ENCODE assay signal across 11 cellular contexts in genomic region chr12:63814146-63814774, GRCh38. TPM values are rescaled to one million over a fixed set of nuclear protein-coding genes. Genes with fewer than 3 reads are reported as not detected.
DNase-seq lines count a peak whose midpoint lies in the region; ATAC-seq, FAIRE-seq and TF ChIP-seq lines count a peak whose summit lies in the region.
"Had no signal": no experiment of that assay in that cellular context is flagged by ENCODE, and none has a peak within 500 bp of the region (broad histone marks: within the 10 kb centered on the region; RNA-seq: fewer than 3 reads in every experiment).

No MANE protein-coding gene starts in this region.

- ATAC-seq in GM18867 (IDR thresholded peaks at IDR 0.05; ENCODE audit: unreplicated experiment) (peak; percentile 40), GM21423 (IDR thresholded peaks at IDR 0.05; ENCODE audit: unreplicated experiment) (peak; percentile 38), HG03159 (IDR thresholded peaks at IDR 0.05; ENCODE audit: unreplicated experiment) (peak; percentile 44)
- peak; percentile 27 for ATAC-seq in activated CD8-positive, alpha-beta T cell treated with anti-CD3 and anti-CD28 coated beads, Interleukin-2, amount 10 ng/mL, durations not matched to agents 7 days and 5 days

- TF ChIP-seq CTCF in RWPE1 (conservative IDR thresholded peaks at IDR 0.05; ENCODE audit: low read depth) = no peak

- H3K27ac ChIP-seq in RWPE1 = no peak overlapping the region

- H3K27ac Mint-ChIP-seq in activated CD8-positive, alpha-beta T cell treated with anti-CD3 and anti-CD28 coated beads, Interleukin-2, amount 10 ng/mL, durations not matched to agents 7 days and 5 days = no peak overlapping the region

- H3K4me3 Mint-ChIP-seq in activated CD8-positive, alpha-beta T cell treated with anti-CD3 and anti-CD28 coated beads, Interleukin-2, amount 10 ng/mL, durations not matched to agents 7 days and 5 days = no peak overlapping the region

- CTCF ChIA-PET in activated CD8-positive, alpha-beta T cell treated with anti-CD3 and anti-CD28 coated beads, Interleukin-2, amount 10 ng/mL, durations not matched to agents 7 days and 5 days (lab: Charles Lee) = interaction anchor here (1.2 to 5.0 kb wide), 3 partner anchors 12 to 25 kb away, joined by 3 to 18 read pairs (median 5); no protein-coding TSS in a partner anchor
- CTCF ChIA-PET in RWPE1 (lab: Yijun Ruan, JAX) = no interaction called here

- H3K9me3 Mint-ChIP-seq in activated CD8-positive, alpha-beta T cell treated with anti-CD3 and anti-CD28 coated beads, Interleukin-2, amount 10 ng/mL, durations not matched to agents 7 days and 5 days (ENCODE audit: insufficient read depth) = no peaks in the 10 kb centered on the region

- H3K4me1 Mint-ChIP-seq in activated CD8-positive, alpha-beta T cell treated with anti-CD3 and anti-CD28 coated beads, Interleukin-2, amount 10 ng/mL, durations not matched to agents 7 days and 5 days (ENCODE audit: low read depth) = peaks cover 17% of the 10 kb centered on the region

- no peaks in the 10 kb centered on the region for H3K27me3 Mint-ChIP-seq in activated CD8-positive, alpha-beta T cell treated with anti-CD3 and anti-CD28 coated beads, Interleukin-2, amount 10 ng/mL, durations not matched to agents 7 days and 5 days (ENCODE audit: low read depth)

- DNase-seq in activated CD8-positive, alpha-beta T cell treated with anti-CD3 and anti-CD28 coated beads, Interleukin-2, amount 10 ng/mL, durations not matched to agents 7 days and 5 days = no peak
- no peak for DNase-seq in DMS79 treated with DMSO at 0.1 percent for 48 hours (lab: John Stamatoyannopoulos, UW)
- no peak for DNase-seq in RWPE1 (ENCODE audit: low spot score)
- no peak for DNase-seq in RCC 7860 (ENCODE audit: low spot score)
- DNase-seq in inferior parietal cortex (ENCODE audit: extremely low spot score) = no peak
- DNase-seq: dermis blood vessel endothelial cell; naive thymus-derived CD8-positive, alpha-beta T cell; Right ventricle myocardium superior had no signal

- POLR2A ChIA-PET in activated CD8-positive, alpha-beta T cell treated with anti-CD3 and anti-CD28 coated beads, Interleukin-2, amount 10 ng/mL, durations not matched to agents 7 days and 5 days (lab: Charles Lee) = interaction anchor here (0.6 kb wide), 1 partner anchor 20 kb away, joined by 3 read pairs; no protein-coding TSS in a partner anchor
- POLR2A ChIA-PET in RWPE1 (lab: Yijun Ruan, JAX; ENCODE audit: low non-redundant PET) = no interaction called here

- H3K36me3 Mint-ChIP-seq in activated CD8-positive, alpha-beta T cell treated with anti-CD3 and anti-CD28 coated beads, Interleukin-2, amount 10 ng/mL, durations not matched to agents 7 days and 5 days (ENCODE audit: low read depth) = no peaks in the 10 kb centered on the region

- no peak for FAIRE-seq in RCC 7860 (lab: Jason Lieb, UNC)

RNA-seq across cellular contexts. Expression of gene SRGAP1, which starts 30.2 kb away (rescaled TPM):
- total RNA-seq in activated CD8-positive, alpha-beta T cell treated with anti-CD3 and anti-CD28 coated beads, Interleukin-2, amount 10 ng/mL, durations not matched to agents 7 days and 5 days = not detected
- total RNA-seq: naive thymus-derived CD8-positive, alpha-beta T cell had no signal

RNA-seq across cellular contexts. Expression of gene RXYLT1, which starts 34.6 kb away (rescaled TPM):
- 10 to 100 TPM; 11.8 to 12.8 TPM for total RNA-seq in activated CD8-positive, alpha-beta T cell treated with anti-CD3 and anti-CD28 coated beads, Interleukin-2, amount 10 ng/mL, durations not matched to agents 7 days and 5 days
